In genomic region chr16:71882505-71883192, GRCh38 we compare ENCODE assay signal across 8 cellular contexts. TPM values are rescaled to one million over a fixed set of nuclear protein-coding genes. Genes with fewer than 3 reads are reported as not detected.
DNase-seq lines count a peak whose midpoint lies in the region; ATAC-seq and TF ChIP-seq lines count a peak whose summit lies in the region.

No MANE protein-coding gene starts in this region.

- peak overlapping the region; percentile 69 for H3K4me3 ChIP-seq in LNCaP clone FGC (ENCODE audit: low read depth, low read length)
- H3K4me3 ChIP-seq in parathyroid adenoma (ENCODE audit: low read depth, low read length), result peak overlapping the region; percentile 87
- peak overlapping the region; percentile 83 for H3K4me3 ChIP-seq in urinary bladder (ENCODE audit: low read depth, low read length)

- H2AFZ ChIP-seq in parathyroid adenoma, result peak overlapping the region; percentile 100

- peak overlapping the region; percentile 88 for H3K27ac ChIP-seq in parathyroid adenoma
- no peak overlapping the region for H3K27ac ChIP-seq in urinary bladder (ENCODE audit: low read depth)

- peak overlapping the region; percentile 98 for H3K4me2 ChIP-seq in parathyroid adenoma (ENCODE audit: low read length)

- DNase-seq in DMS114 treated with DMSO at 0.1 percent for 48 hours (lab: John Stamatoyannopoulos, UW; ENCODE audit: unreplicated experiment) (peak; percentile 80), LNCaP clone FGC (ENCODE audit: low read depth) (peak; percentile 75), SKM-1 treated with dmso at 0.1 percent for 144 hours (lab: John Stamatoyannopoulos, UW; ENCODE audit: unreplicated experiment) (peak; percentile 55), Right ventricle myocardium superior (no peak)
- peak; percentile 61 for DNase-seq in activated naive CD8-positive, alpha-beta T cell treated with anti-CD3 and anti-CD28 coated beads, Interleukin-2, amount 50 U/mL, for 16 hours (ENCODE audit: low read depth, low spot score)

- H3K36me3 ChIP-seq in parathyroid adenoma (ENCODE audit: control insufficient read depth, insufficient read depth, low read length) (no peaks in the 10 kb centered on the region), urinary bladder (ENCODE audit: insufficient read depth) (peaks cover 2% of the 10 kb centered on the region)

- no peaks in the 10 kb centered on the region for H3K27me3 ChIP-seq in parathyroid adenoma (ENCODE audit: control insufficient read depth, insufficient read depth, low read length)

- WGBS in urinary bladder, result 6% methylated on average over 10 of the region's 10 CpGs

- H3K4me1 ChIP-seq in parathyroid adenoma, result peaks cover 5% of the 10 kb centered on the region
- H3K4me1 ChIP-seq in urinary bladder (ENCODE audit: insufficient read depth), result no peaks in the 10 kb centered on the region

- TF ChIP-seq CTCF in LNCaP clone FGC (IDR thresholded peaks at IDR 0.05; ENCODE audit: control insufficient read depth, extremely low read depth, insufficient read depth) (peak; percentile 70), parathyroid adenoma (IDR thresholded peaks at IDR 0.05) (peak; percentile 97)

- H3K79me2 ChIP-seq in parathyroid adenoma, result peaks cover 16% of the 10 kb centered on the region

- intact Hi-C loops in Right ventricle myocardium superior (cut with DNase I), result loop anchor here (5.0 kb wide), 3 partner anchors 35 to 80 kb away; partner anchors contain the start of genes AP1G1 and ATXN1L

- no peaks in the 10 kb centered on the region for H3K9me3 ChIP-seq in parathyroid adenoma (ENCODE audit: control insufficient read depth, low read length)

- no peak overlapping the region for H3K9ac ChIP-seq in parathyroid adenoma

- peak; percentile 48 for ATAC-seq in GM21717 (IDR thresholded peaks at IDR 0.05; ENCODE audit: unreplicated experiment)
- peak; percentile 66 for ATAC-seq in Right ventricle myocardium superior (ENCODE audit: poor library complexity)

RNA-seq across cellular contexts. Expression of gene ZNF821, which starts 1.3 kb away (rescaled TPM):
- total RNA-seq in Right ventricle myocardium superior, result 1.7 TPM
- 5.8 TPM for total RNA-seq in urinary bladder
- polyA plus RNA-seq in urinary bladder, result 4.9 TPM

RNA-seq across cellular contexts. Expression of gene IST1, which starts 12.7 kb away (rescaled TPM):
- 113 TPM for total RNA-seq in Right ventricle myocardium superior
- 183 TPM for total RNA-seq in urinary bladder
- polyA plus RNA-seq in urinary bladder, result 137 TPM

RNA-seq across cellular contexts. Expression of gene ATXN1L, which starts 36.9 kb away (rescaled TPM):
- total RNA-seq in Right ventricle myocardium superior (13.4 TPM), urinary bladder (17.9 TPM)
- 18.0 TPM for polyA plus RNA-seq in urinary bladder
